Comparison of ENCODE assay signal across 25 cellular contexts in the genomic region with DNA sequence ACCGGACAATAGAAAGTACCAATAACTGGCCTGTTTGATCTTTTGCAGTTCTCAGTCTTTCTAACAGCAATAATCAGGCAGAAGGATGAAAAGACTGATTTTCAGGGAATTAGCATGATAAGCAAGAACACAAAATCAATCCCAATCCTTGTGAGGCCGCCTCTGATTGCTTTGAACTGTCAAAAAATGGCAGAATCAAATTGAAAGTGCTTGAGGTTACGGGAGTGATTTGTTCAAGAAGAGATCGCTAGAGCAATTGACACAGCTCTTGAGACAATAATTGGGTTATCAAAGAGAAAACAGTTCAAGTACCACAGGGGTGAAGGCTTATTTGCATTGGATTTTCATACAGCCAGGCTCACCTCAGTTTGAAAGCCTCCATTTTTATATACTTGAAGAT.
"Had no signal": no experiment of that assay in that cellular context is flagged by ENCODE, and none has a peak within 500 bp of the region (broad histone marks: within the 10 kb centered on the region; RNA-seq: fewer than 3 reads in every experiment).

No MANE protein-coding gene starts in this region.

- H3K4me1 ChIP-seq: SJSA1 had no signal

- H3K27me3 ChIP-seq: brain microvascular endothelial cell, cardiac muscle cell, SJSA1 had no signal

- DNase-seq: activated CD4-positive, alpha-beta memory T cell treated with anti-CD3 and anti-CD28 coated beads, Interleukin-2, amount 10 ng/mL, durations not matched to agents 7 days and 5 days; activated CD4-positive, alpha-beta T cell treated with anti-CD3 and anti-CD28 coated beads, Interleukin-2, amount 10 ng/mL, durations not matched to agents 7 days and 5 days; activated CD4-positive, CD25-positive, alpha-beta regulatory T cell; activated gamma-delta T cell; activated naive CD4-positive, alpha-beta T cell treated with anti-CD3 and anti-CD28 coated beads for 36 hours; activated T-cell treated with anti-CD3 and anti-CD28 coated beads for 4 hours; activated T-cell treated with anti-CD3 and anti-CD28 coated beads, Interleukin-2, amount 50 U/mL, for 48 hours; amygdala; brain microvascular endothelial cell; KG1; NCI-H1048; NCI-H1436 treated with DMSO at 0.1 percent for 48 hours; NCI-H187; NCI-H2081; NCI-H2171 treated with DMSO at 0.1 percent for 48 hours; NCI-H510A treated with DMSO at 0.1 percent for 48 hours; SHP77; T-cell; T-helper 2 cell; T1000 had no signal

- H3K36me3 ChIP-seq: brain microvascular endothelial cell, cardiac muscle cell, SJSA1 had no signal

- H3K27ac ChIP-seq: brain microvascular endothelial cell, cardiac muscle cell, SJSA1, VCaP had no signal

- ATAC-seq: activated T-helper 17 cell treated with anti-CD3 and anti-CD28 coated beads, Interleukin-2, amount 50 U/mL, for 72 hours; Panc1; T-cell had no signal

- H3K9me3 ChIP-seq: SJSA1 had no signal

- H3K4me3 ChIP-seq: cardiac muscle cell, SJSA1 had no signal
